In the genomic region with DNA sequence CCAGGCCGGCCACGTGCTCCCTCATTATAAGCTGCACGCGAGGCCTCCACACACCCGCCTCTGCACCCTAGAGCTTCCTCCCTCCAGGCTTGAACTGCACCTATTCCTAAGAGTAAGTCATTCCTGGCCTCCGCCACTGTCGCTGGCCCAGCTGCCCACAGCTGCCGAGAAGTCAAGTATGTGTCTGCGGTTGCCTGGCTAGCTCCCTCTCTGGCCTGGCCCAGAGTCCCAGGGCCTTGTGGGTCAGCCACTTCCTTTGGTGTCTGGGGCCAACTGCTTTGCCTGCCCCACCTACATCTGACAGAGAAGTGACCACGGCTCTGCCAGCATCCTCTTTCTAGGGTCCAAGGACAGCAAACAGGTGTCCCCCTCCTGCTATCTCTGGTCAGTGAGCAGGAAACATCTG, we compare ENCODE assay signal across 1 cellular context.
TF ChIP-seq lines count a peak whose summit lies in the region.

No MANE protein-coding gene starts in this region.

TF ChIP-seq in H1, 55 proteins besides CTCF, POLR2A, EP300 and RAD21:
- TF ChIP-seq JUND (IDR thresholded peaks at IDR 0.05; ENCODE audit: low read length): no peak
- no peak for TF ChIP-seq JUN (IDR thresholded peaks at IDR 0.05; ENCODE audit: low read depth, low read length)
- TF ChIP-seq TAF7 (optimal IDR thresholded peaks at IDR 0.05; ENCODE audit: borderline replicate concordance, low read depth, low read length): no peak
- TF ChIP-seq RNF2 (IDR thresholded peaks at IDR 0.05; ENCODE audit: borderline replicate concordance, low read depth, low read length, missing control alignments, poor library complexity, severe bottlenecking): no peak
- no peak for TF ChIP-seq SAP30 (IDR thresholded peaks at IDR 0.05; ENCODE audit: insufficient read depth, insufficient replicate concordance, low read length)
TF ChIP-seq in H1: peak in this region for 0.
